ENCODE assay signal across 8 cellular contexts in genomic region chr14:95319312-95320075, GRCh38. TPM values are rescaled to one million over a fixed set of nuclear protein-coding genes. Genes with fewer than 3 reads are reported as not detected.
DNase-seq lines count a peak whose midpoint lies in the region; ATAC-seq, FAIRE-seq and TF ChIP-seq lines count a peak whose summit lies in the region.

CLMN (minus strand) TSS chr14:95319908; CDS start chr14:95319792, 116 bp downstream.

- peak; percentile 62 for DNase-seq in Daoy (ENCODE audit: low read depth)
- peak; percentile 67 for DNase-seq in H54 (ENCODE audit: insufficient read length, low spot score)
- DNase-seq in NT2/D1 (ENCODE audit: low read depth, low spot score): no peak
- peak; percentile 68 for DNase-seq in activated naive CD8-positive, alpha-beta T cell treated with anti-CD3 and anti-CD28 coated beads, Interleukin-2, amount 10 ng/mL, durations not matched to agents 7 days and 5 days
- DNase-seq in right atrium auricular region (ENCODE audit: low spot score): no peak
- no peak for DNase-seq in renal cortical epithelial cell (ENCODE audit: low read depth)
- DNase-seq in foreskin melanocyte: no peak

- peak within 1 kb of the TSS; percentile 86 for H3K4me3 Mint-ChIP-seq in activated naive CD8-positive, alpha-beta T cell treated with anti-CD3 and anti-CD28 coated beads, Interleukin-2, amount 10 ng/mL, durations not matched to agents 7 days and 5 days

- ATAC-seq in activated naive CD8-positive, alpha-beta T cell treated with anti-CD3 and anti-CD28 coated beads, Interleukin-2, amount 10 ng/mL, durations not matched to agents 7 days and 5 days (ENCODE audit: low read depth): peak; percentile 63
- ATAC-seq in HG03139 (IDR thresholded peaks at IDR 0.05; ENCODE audit: unreplicated experiment): no peak

- peak within 1 kb of the TSS; percentile 81 to 87 for H3K27ac ChIP-seq in right atrium auricular region

- no peaks in the 10 kb centered on the region for H3K4me1 ChIP-seq in NT2/D1 (ENCODE audit: insufficient read depth, insufficient read length)
- peaks cover 0 to 25% of the 10 kb centered on the region in 2 donors for H3K4me1 ChIP-seq in right atrium auricular region

- H3K4me1 Mint-ChIP-seq in activated naive CD8-positive, alpha-beta T cell treated with anti-CD3 and anti-CD28 coated beads, Interleukin-2, amount 10 ng/mL, durations not matched to agents 7 days and 5 days: peaks cover 17% of the 10 kb centered on the region

- H3K36me3 ChIP-seq in NT2/D1 (ENCODE audit: insufficient read depth, insufficient read length, low read length) (no peaks in the 10 kb centered on the region), right atrium auricular region (no peaks in the 10 kb centered on the region)

- FAIRE-seq in H54 (lab: Jason Lieb, UNC): no peak

- no peaks in the 10 kb centered on the region for H3K9me3 ChIP-seq in NT2/D1 (ENCODE audit: insufficient read depth, low read length)
- H3K9me3 ChIP-seq in right atrium auricular region: no peaks in the 10 kb centered on the region

- H3K4me3 ChIP-seq in NT2/D1 (ENCODE audit: insufficient read length, low read depth) (peak within 1 kb of the TSS; percentile 41), right atrium auricular region (peak within 1 kb of the TSS; percentile 71 to 87)

- POLR2A ChIA-PET in activated naive CD8-positive, alpha-beta T cell treated with anti-CD3 and anti-CD28 coated beads, Interleukin-2, amount 10 ng/mL, durations not matched to agents 7 days and 5 days (lab: Charles Lee): interaction anchor here (0.6 to 1.1 kb wide), 3 partner anchors 54 to 197 kb away, joined by 3 read pairs; partner anchors contain the start of genes DICER1 and SYNE3

- no peaks in the 10 kb centered on the region for H3K9me3 Mint-ChIP-seq in activated naive CD8-positive, alpha-beta T cell treated with anti-CD3 and anti-CD28 coated beads, Interleukin-2, amount 10 ng/mL, durations not matched to agents 7 days and 5 days

- no peaks in the 10 kb centered on the region for H3K36me3 Mint-ChIP-seq in activated naive CD8-positive, alpha-beta T cell treated with anti-CD3 and anti-CD28 coated beads, Interleukin-2, amount 10 ng/mL, durations not matched to agents 7 days and 5 days

- TF ChIP-seq POLR2A in H54 (IDR thresholded peaks at IDR 0.05; ENCODE audit: low read depth, low read length): no peak

- H3K27me3 ChIP-seq in NT2/D1 (ENCODE audit: insufficient read depth, insufficient read length) (peaks cover 5% of the 10 kb centered on the region), right atrium auricular region (no peaks in the 10 kb centered on the region)

- peak within 1 kb of the TSS; percentile 65 for H3K27ac Mint-ChIP-seq in activated naive CD8-positive, alpha-beta T cell treated with anti-CD3 and anti-CD28 coated beads, Interleukin-2, amount 10 ng/mL, durations not matched to agents 7 days and 5 days

- no peak for TF ChIP-seq CTCF in right atrium auricular region (IDR thresholded peaks at IDR 0.05)

- H3K9ac ChIP-seq in NT2/D1 (ENCODE audit: insufficient read length, low read depth): peak within 1 kb of the TSS; percentile 76

- peaks cover 29% of the 10 kb centered on the region for H3K27me3 Mint-ChIP-seq in activated naive CD8-positive, alpha-beta T cell treated with anti-CD3 and anti-CD28 coated beads, Interleukin-2, amount 10 ng/mL, durations not matched to agents 7 days and 5 days

RNA-seq across cellular contexts. Expression of gene CLMN, which starts in this region (rescaled TPM):
- 3.5 and 4.2 TPM in 2 replicates for total RNA-seq in Daoy (2014; rRNA removed; shearing (Covaris generic))
- total RNA-seq in activated naive CD8-positive, alpha-beta T cell treated with anti-CD3 and anti-CD28 coated beads, Interleukin-2, amount 10 ng/mL, durations not matched to agents 7 days and 5 days: 1 to 10 TPM; 3.7 to 4.3 TPM
- total RNA-seq in right atrium auricular region: 1 to 10 TPM; 3.4 to 4.0 TPM
- 19.6 and 30.3 TPM in 2 replicates for total RNA-seq in renal cortical epithelial cell

Comparison
In these comparisons a context has a peak if more than half of its experiments do, and no peak if none do; other contexts are left out.
1. DNase-seq: peak in Daoy (single experiment), H54 (single experiment) and activated naive CD8-positive, alpha-beta T cell treated with anti-CD3 and anti-CD28 coated beads, Interleukin-2, amount 10 ng/mL, durations not matched to agents 7 days and 5 days (single experiment); none in NT2/D1 (single experiment), right atrium auricular region (single experiment), renal cortical epithelial cell (single experiment) and foreskin melanocyte (single experiment).